Comparison of ENCODE assay signal across 18 cellular contexts in the genomic region with DNA sequence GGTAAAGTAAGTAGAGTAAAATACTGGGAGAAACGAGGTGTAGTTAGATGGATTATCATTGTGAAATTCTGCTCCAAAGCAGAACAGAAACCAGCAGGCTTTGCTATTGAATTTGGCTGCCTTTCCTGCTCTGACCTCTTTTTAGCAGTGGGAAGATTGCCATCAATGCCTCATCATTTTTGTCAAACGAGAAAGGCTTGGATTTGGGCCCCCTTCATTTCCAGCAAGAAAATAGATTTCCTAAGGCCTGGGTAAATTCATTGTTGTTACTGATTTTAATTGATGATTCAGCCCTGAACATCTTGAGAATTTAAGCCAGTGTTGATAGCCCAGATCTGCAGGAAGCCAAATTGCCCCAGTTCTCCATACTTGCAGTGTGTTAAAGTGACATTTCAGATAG. TPM values are rescaled to one million over a fixed set of nuclear protein-coding genes. Genes with fewer than 3 reads are reported as not detected.
A peak's percentile ranks its signal among the peaks of the same experiment; 100 is the strongest.
DNase-seq lines count a peak whose midpoint lies in the region; ATAC-seq, FAIRE-seq and TF ChIP-seq lines count a peak whose summit lies in the region.
"Had no signal": no experiment of that assay in that cellular context is flagged by ENCODE, and none has a peak within 500 bp of the region (broad histone marks: within the 10 kb centered on the region; RNA-seq: fewer than 3 reads in every experiment).

No MANE protein-coding gene starts in this region.

- H3K4me1 ChIP-seq in A673 (ENCODE audit: insufficient read depth, low read length, poor library complexity, severe bottlenecking) (no peaks in the 10 kb centered on the region), astrocyte (ENCODE audit: insufficient read depth, low read length) (no peaks in the 10 kb centered on the region), testis (no peaks in the 10 kb centered on the region)
- H3K4me1 ChIP-seq: uterus had no signal

- H3K79me2 ChIP-seq in astrocyte (ENCODE audit: insufficient read depth, low read length): no peaks in the 10 kb centered on the region

- H3K36me3 ChIP-seq in A673 (ENCODE audit: insufficient read depth, low read length, poor library complexity, severe bottlenecking) (no peaks in the 10 kb centered on the region), astrocyte (ENCODE audit: insufficient read depth, low read length) (no peaks in the 10 kb centered on the region), testis (ENCODE audit: low read depth, missing control alignments) (no peaks in the 10 kb centered on the region)
- H3K36me3 ChIP-seq: neutrophil, uterus had no signal

- H3K9ac ChIP-seq in astrocyte (ENCODE audit: low read length): no peak overlapping the region

- H2AFZ ChIP-seq in astrocyte (ENCODE audit: low read depth, low read length): no peak overlapping the region

- no peak for TF ChIP-seq POLR2A in testis (IDR thresholded peaks at IDR 0.05)

- H3K36me3 Mint-ChIP-seq in astrocyte (ENCODE audit: low read depth, unreplicated experiment): no peaks in the 10 kb centered on the region
- H3K36me3 Mint-ChIP-seq: activated naive CD8-positive, alpha-beta T cell treated with anti-CD3 and anti-CD28 coated beads, Interleukin-2, amount 10 ng/mL, durations not matched to agents 7 days and 5 days had no signal

- no peak overlapping the region for H3K4me2 ChIP-seq in astrocyte (ENCODE audit: low read length)
- H3K4me2 ChIP-seq: smooth muscle cell had no signal

- DNase-seq in A673 (ENCODE audit: low spot score) (peak; percentile 28), GM03348 (ENCODE audit: low spot score) (peak; percentile 60), astrocyte (ENCODE audit: low read depth) (peak; percentile 28), inferior parietal cortex (ENCODE audit: extremely low spot score) (peak; percentile 24), testis (no peak), NCI-H345 (lab: John Stamatoyannopoulos, UW) (no peak)
- DNase-seq: activated naive CD8-positive, alpha-beta T cell treated with anti-CD3 and anti-CD28 coated beads, Interleukin-2, amount 10 ng/mL, durations not matched to agents 7 days and 5 days; HFFc6; Karpas-422; NCI-H187; NCI-H526 treated with DMSO at 0.1 percent for 48 hours; stimulated activated naive CD8-positive, alpha-beta T cell treated with anti-CD3 and anti-CD28 coated beads, Interleukin-15, Interleukin-2, amounts not matched to agents 100 U/mL and 50 U/mL, for 24 hours had no signal

- peaks cover 12% of the 10 kb centered on the region for H3K27me3 ChIP-seq in A673 (replicated peaks; ENCODE audit: insufficient read depth, low read depth, low read length, poor library complexity)
- H3K27me3 ChIP-seq in astrocyte (ENCODE audit: insufficient read depth, low read length): no peaks in the 10 kb centered on the region
- H3K27me3 ChIP-seq in testis: no peaks in the 10 kb centered on the region
- H3K27me3 ChIP-seq: uterus had no signal

- H3K27ac Mint-ChIP-seq in astrocyte (ENCODE audit: unreplicated experiment): no peak overlapping the region
- H3K27ac Mint-ChIP-seq: activated naive CD8-positive, alpha-beta T cell treated with anti-CD3 and anti-CD28 coated beads, Interleukin-2, amount 10 ng/mL, durations not matched to agents 7 days and 5 days; dendritic cell treated with granulocyte-macrophage colony-stimulating factor and Interleukin-4, amounts not matched to agents 40 ng/mL and 50 ng/mL, for 4 days; HFFc6 had no signal

- CTCF ChIA-PET in A673 (lab: Charles Lee): no interaction called here

- ATAC-seq in GM18498 (IDR thresholded peaks at IDR 0.05; ENCODE audit: unreplicated experiment) (no peak), HG03159 (IDR thresholded peaks at IDR 0.05; ENCODE audit: unreplicated experiment) (no peak)
- ATAC-seq: stimulated activated naive CD8-positive, alpha-beta T cell treated with anti-CD3 and anti-CD28 coated beads, Interleukin-15, Interleukin-2, amounts not matched to agents 100 U/mL and 50 U/mL, for 24 hours had no signal

- 33 to 35% methylated on average over 2 of the region's 2 CpGs for WGBS in testis, 2 donors

- no peaks in the 10 kb centered on the region for H3K9me3 ChIP-seq in A673 (ENCODE audit: low read depth, low read length, poor library complexity, severe bottlenecking)
- H3K9me3 ChIP-seq in astrocyte (ENCODE audit: insufficient read depth, low read depth, low read length): no peaks in the 10 kb centered on the region
- no peaks in the 10 kb centered on the region for H3K9me3 ChIP-seq in testis
- H3K9me3 ChIP-seq: neutrophil, uterus had no signal

- H3K27ac ChIP-seq in A673 (ENCODE audit: low read depth, low read length, poor library complexity, severe bottlenecking) (no peak overlapping the region), astrocyte (ENCODE audit: low read depth, low read length) (no peak overlapping the region), testis (no peak overlapping the region)
- H3K27ac ChIP-seq: neutrophil, uterus had no signal

- no peaks in the 10 kb centered on the region for H3K4me1 Mint-ChIP-seq in astrocyte (ENCODE audit: low read depth, unreplicated experiment)
- H3K4me1 Mint-ChIP-seq: activated naive CD8-positive, alpha-beta T cell treated with anti-CD3 and anti-CD28 coated beads, Interleukin-2, amount 10 ng/mL, durations not matched to agents 7 days and 5 days had no signal

- H3K4me3 ChIP-seq in A673 (ENCODE audit: low read depth, low read length, poor library complexity, severe bottlenecking) (no peak overlapping the region), astrocyte (ENCODE audit: insufficient read depth, low read depth, low read length) (no peak overlapping the region), testis (no peak overlapping the region)
- H3K4me3 ChIP-seq: smooth muscle cell, uterus had no signal

- BruUV-seq in A673 (replicated peaks; lab: Mats Ljungman, UMichigan): no TSS peak

- intact Hi-C loops in A673 (cut with micrococcal nuclease; ENCODE audit: unreplicated experiment): no loop called here
- intact Hi-C loops in testis (cut with DNase I; ENCODE audit: low total_unique reads): no loop called here

- FAIRE-seq in astrocyte (lab: Jason Lieb, UNC): peak; percentile 74

- H3K9me3 Mint-ChIP-seq in astrocyte (ENCODE audit: unreplicated experiment): peaks cover 2% of the 10 kb centered on the region
- H3K9me3 Mint-ChIP-seq: activated naive CD8-positive, alpha-beta T cell treated with anti-CD3 and anti-CD28 coated beads, Interleukin-2, amount 10 ng/mL, durations not matched to agents 7 days and 5 days; HFFc6 had no signal

- no peaks in the 10 kb centered on the region for H3K27me3 Mint-ChIP-seq in astrocyte (ENCODE audit: low read depth, unreplicated experiment)

- POLR2A ChIA-PET in A673 (lab: Charles Lee; ENCODE audit: low non-redundant PET): no interaction called here

- no peaks in the 10 kb centered on the region for H4K20me1 ChIP-seq in astrocyte (ENCODE audit: insufficient read depth, low read length)

- H3K4me3 Mint-ChIP-seq in astrocyte (ENCODE audit: unreplicated experiment): no peak overlapping the region
- H3K4me3 Mint-ChIP-seq: activated naive CD8-positive, alpha-beta T cell treated with anti-CD3 and anti-CD28 coated beads, Interleukin-2, amount 10 ng/mL, durations not matched to agents 7 days and 5 days; dendritic cell treated with granulocyte-macrophage colony-stimulating factor and Interleukin-4, amounts not matched to agents 40 ng/mL and 50 ng/mL, for 4 days; HFFc6 had no signal

- TF ChIP-seq CTCF in A673 (conservative IDR thresholded peaks at IDR 0.05; ENCODE audit: low read depth, low read length) (no peak), astrocyte (IDR thresholded peaks at IDR 0.05; ENCODE audit: insufficient read depth, low read depth, low read length) (no peak), testis (IDR thresholded peaks at IDR 0.05) (no peak)

RNA-seq across cellular contexts. Expression of a gene that starts 35.2 kb away (rescaled TPM):
- 5.5 and 6.4 TPM in 2 replicates for total RNA-seq in A673 (2021)
- 1.4 and 2.4 TPM in 2 replicates for total RNA-seq in astrocyte
- 1 to 10 TPM; 5.6 to 8.7 TPM for total RNA-seq in testis
- polyA plus RNA-seq in testis (ENCODE audit: insufficient read depth, low read depth, low replicate concordance): 5.5 TPM

Comparison
In these comparisons a context has a peak if more than half of its experiments do, and no peak if none do; other contexts are left out.
1. DNase-seq: peak in A673 (single experiment), GM03348 (single experiment), astrocyte (single experiment) and inferior parietal cortex (single experiment); none in testis (single experiment) and NCI-H345 (single experiment).